ENCODE assay signal across 8 cellular contexts in genomic region chr17:48636177-48637018, GRCh38. TPM values are rescaled to one million over a fixed set of nuclear protein-coding genes. Genes with fewer than 3 reads are reported as not detected.
DNase-seq lines count a peak whose midpoint lies in the region; ATAC-seq and TF ChIP-seq lines count a peak whose summit lies in the region.

No MANE protein-coding gene starts in this region.

- H4K20me1 ChIP-seq in KMS-11 (ENCODE audit: insufficient read depth), result no peaks in the 10 kb centered on the region
- no peaks in the 10 kb centered on the region for H4K20me1 ChIP-seq in SU-DHL-6 (ENCODE audit: low read depth, low read length)

- peak overlapping the region; percentile 48 for H3K4me2 ChIP-seq in KMS-11
- no peak overlapping the region for H3K4me2 ChIP-seq in SU-DHL-6 (ENCODE audit: low read depth, low read length, poor library complexity, severe bottlenecking)

- H3K27ac ChIP-seq in KMS-11 (no peak overlapping the region), SU-DHL-6 (ENCODE audit: low read depth, low read length) (no peak overlapping the region)

- H3K79me2 ChIP-seq in KMS-11 (ENCODE audit: insufficient read depth, low read depth) (no peaks in the 10 kb centered on the region), SU-DHL-6 (ENCODE audit: insufficient read depth, low read length) (no peaks in the 10 kb centered on the region)

- DNase-seq in GM10266 (ENCODE audit: extremely low spot score) (peak; percentile 86), astrocyte of the hippocampus (ENCODE audit: low read depth, low spot score) (peak; percentile 78), kidney epithelial cell (ENCODE audit: low read depth) (peak; percentile 80), putamen (ENCODE audit: low spot score) (no peak)
- DNase-seq in stimulated activated CD8-positive, alpha-beta memory T cell treated with anti-CD3 and anti-CD28 coated beads, Interleukin-15, amount 100 ng/mL, for 1 hour (ENCODE audit: low read depth), result peak; percentile 34

- H2AFZ ChIP-seq in KMS-11 (ENCODE audit: low read depth), result peak overlapping the region; percentile 39
- no peak overlapping the region for H2AFZ ChIP-seq in SU-DHL-6 (ENCODE audit: low read depth, low read length, severe bottlenecking)

- no peaks in the 10 kb centered on the region for H3K9me3 ChIP-seq in SU-DHL-6 (ENCODE audit: insufficient read depth, low read length)

- H3K4me3 ChIP-seq in KMS-11 (IDR thresholded peaks at IDR 0.05; ENCODE audit: insufficient read depth, low read depth, low read length), result no peak overlapping the region
- H3K4me3 ChIP-seq in SU-DHL-6 (ENCODE audit: insufficient read depth, low read length, poor library complexity, severe bottlenecking), result no peak overlapping the region
- H3K4me3 ChIP-seq in kidney epithelial cell (ENCODE audit: low read depth, low read length), result no peak overlapping the region

- H3K4me1 ChIP-seq in KMS-11 (ENCODE audit: low read depth, poor library complexity, severe bottlenecking), result peaks cover 39% of the 10 kb centered on the region

- no peaks in the 10 kb centered on the region for H3K36me3 ChIP-seq in KMS-11 (ENCODE audit: insufficient read depth)
- H3K36me3 ChIP-seq in SU-DHL-6 (ENCODE audit: low read length), result no peaks in the 10 kb centered on the region
- H3K36me3 ChIP-seq in kidney epithelial cell (ENCODE audit: control insufficient read depth, insufficient read depth, low read length), result no peaks in the 10 kb centered on the region

- peaks cover 5% of the 10 kb centered on the region; the same call in 1 of the 2 replicates for H3K27me3 ChIP-seq in KMS-11 (ENCODE audit: insufficient read depth, low read depth)
- no peaks in the 10 kb centered on the region for H3K27me3 ChIP-seq in SU-DHL-6 (ENCODE audit: low read length)
- H3K27me3 ChIP-seq in kidney epithelial cell (ENCODE audit: control insufficient read depth, insufficient read depth, low read length), result no peaks in the 10 kb centered on the region

- no peaks in the 10 kb centered on the region for H3K9me2 ChIP-seq in SU-DHL-6 (replicated peaks; ENCODE audit: insufficient read depth, low read length)

- H3F3A ChIP-seq in SU-DHL-6 (ENCODE audit: insufficient read depth), result no peaks in the 10 kb centered on the region

- no peak overlapping the region for H3K9ac ChIP-seq in KMS-11
- no peak overlapping the region for H3K9ac ChIP-seq in SU-DHL-6 (ENCODE audit: low read length)

- no peak for ATAC-seq in GM19397 (IDR thresholded peaks at IDR 0.05; ENCODE audit: unreplicated experiment)

- TF ChIP-seq CTCF in GM10266 (IDR thresholded peaks at IDR 0.05; ENCODE audit: control insufficient read depth, insufficient read depth, low read depth, missing control alignments) (peak; percentile 74), KMS-11 (conservative IDR thresholded peaks at IDR 0.05; ENCODE audit: low read depth, low read length) (peak; percentile 87), SU-DHL-6 (IDR thresholded peaks at IDR 0.05; ENCODE audit: insufficient read depth, low read length, poor library complexity, severe bottlenecking) (peak; percentile 45), kidney epithelial cell (IDR thresholded peaks at IDR 0.05; ENCODE audit: insufficient read depth, low read length, poor library complexity, severe bottlenecking) (peak; percentile 80)

RNA-seq across cellular contexts. Expression of gene HOXB9, which starts 10.2 kb away (rescaled TPM):
- total RNA-seq in kidney epithelial cell, result 70.1 and 77.0 TPM in 2 replicates

RNA-seq across cellular contexts. Expression of gene HOXB8, which starts 21.3 kb away (rescaled TPM):
- 7.2 and 7.5 TPM in 2 replicates for total RNA-seq in kidney epithelial cell

RNA-seq across cellular contexts. Expression of gene HOXB7, which starts 25.6 kb away (rescaled TPM):
- total RNA-seq in kidney epithelial cell, result 26.3 and 27.2 TPM in 2 replicates

RNA-seq across cellular contexts. Expression of gene HOXB6, which starts 31.6 kb away (rescaled TPM):
- total RNA-seq in kidney epithelial cell, result 29.8 and 30.7 TPM in 2 replicates

RNA-seq across cellular contexts. Expression of gene HOXB5, which starts 42.8 kb away (rescaled TPM):
- total RNA-seq in kidney epithelial cell, result 3.6 and 3.8 TPM in 2 replicates
